In the genomic region with DNA sequence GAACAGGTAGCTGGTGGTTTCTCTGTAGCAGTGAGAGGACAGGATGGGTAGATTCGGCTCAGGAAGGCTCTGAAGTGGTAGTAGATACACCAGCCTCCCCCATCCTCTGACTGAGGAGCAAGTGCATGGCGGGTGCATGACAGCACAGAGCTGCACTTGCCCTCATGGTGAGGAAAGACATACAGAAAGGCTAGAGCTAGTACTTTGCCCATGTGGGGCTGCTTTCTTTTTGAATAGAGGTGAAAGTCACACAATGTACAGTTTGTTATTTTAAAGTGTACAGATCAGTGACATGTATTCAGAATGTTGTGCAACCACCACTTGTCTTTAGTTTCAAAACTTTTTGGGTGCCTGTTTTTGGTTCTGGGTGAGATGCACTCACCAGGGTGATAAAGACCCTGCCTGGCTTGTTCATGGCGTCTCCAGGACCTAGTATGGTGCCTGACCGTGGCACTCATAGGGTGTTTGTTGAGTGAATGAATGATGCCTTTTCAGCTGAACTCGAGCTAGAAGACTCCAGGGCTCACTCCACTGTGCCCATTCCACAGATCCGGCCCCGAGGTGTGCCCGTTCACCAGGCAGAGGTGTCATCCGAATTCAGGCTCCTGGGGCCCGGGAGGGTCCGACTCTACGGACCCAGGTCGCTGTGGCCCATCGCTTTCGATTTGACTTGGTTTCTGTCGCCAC, we compare ENCODE assay signal across 8 cellular contexts. TPM values are rescaled to one million over a fixed set of nuclear protein-coding genes. Genes with fewer than 3 reads are reported as not detected.
A peak's percentile ranks its signal among the peaks of the same experiment; 100 is the strongest.
DNase-seq lines count a peak whose midpoint lies in the region; ATAC-seq, FAIRE-seq and TF ChIP-seq lines count a peak whose summit lies in the region.

No MANE protein-coding gene starts in this region.

- peak; percentile 73 for DNase-seq in GM19238 (ENCODE audit: insufficient read length, low spot score)
- DNase-seq in nephron progenitor cell = no peak
- no peak for DNase-seq in HTR-8/SVneo (ENCODE audit: insufficient read length, low spot score)
- no peak for DNase-seq in SHP77 treated with DMSO at 0.1 percent for 48 hours (lab: John Stamatoyannopoulos, UW)
- DNase-seq in SK-N-DZ (ENCODE audit: low spot score) = no peak
- DNase-seq in NCI-H446 treated with DMSO at 0.1 percent for 48 hours (lab: John Stamatoyannopoulos, UW) = no peak

- H3K27ac Mint-ChIP-seq in nephron progenitor cell = no peak overlapping the region

- H3K27ac ChIP-seq in cingulate gyrus (ENCODE audit: low read depth, low read length) = peak overlapping the region; percentile 69

- no peaks in the 10 kb centered on the region for H3K9me3 Mint-ChIP-seq in nephron progenitor cell

- peak; percentile 46 for ATAC-seq in HG03457 (IDR thresholded peaks at IDR 0.05; ENCODE audit: unreplicated experiment)

- peak overlapping the region; percentile 32 for H3K4me3 Mint-ChIP-seq in nephron progenitor cell

- peaks cover 6% of the 10 kb centered on the region for H3K36me3 Mint-ChIP-seq in nephron progenitor cell (ENCODE audit: low read depth)

- no peak for FAIRE-seq in HTR-8/SVneo (lab: Jason Lieb, UNC)

- peaks cover 3% of the 10 kb centered on the region for H3K27me3 Mint-ChIP-seq in nephron progenitor cell (ENCODE audit: low read depth, poor library complexity)

- no peak for TF ChIP-seq CTCF in nephron progenitor cell (IDR thresholded peaks at IDR 0.05)

- peaks cover 75% of the 10 kb centered on the region for H3K4me1 Mint-ChIP-seq in nephron progenitor cell

RNA-seq across cellular contexts. Expression of gene VAMP5, which starts 0.4 kb away (rescaled TPM):
- not detected in 2 replicates for polyA plus RNA-seq in SK-N-DZ (2014; cell fraction: cytosol; rRNA removed)
- not detected in 2 replicates for polyA plus RNA-seq in SK-N-DZ (2014; cell fraction: nucleus; rRNA removed)

RNA-seq across cellular contexts. Expression of gene VAMP8, which starts 6.4 kb away (rescaled TPM):
- polyA plus RNA-seq in SK-N-DZ (2014; cell fraction: cytosol; rRNA removed) = 2.1 and 4.8 TPM in 2 replicates
- 0.42 and 0.97 TPM in 2 replicates for polyA plus RNA-seq in SK-N-DZ (2014; cell fraction: nucleus; rRNA removed)

RNA-seq across cellular contexts. Expression of gene RNF181, which starts 11.7 kb away (rescaled TPM):
- 200 and 204 TPM in 2 replicates for polyA plus RNA-seq in SK-N-DZ (2014; cell fraction: cytosol; rRNA removed)
- polyA plus RNA-seq in SK-N-DZ (2014; cell fraction: nucleus; rRNA removed) = 162 and 192 TPM in 2 replicates

RNA-seq across cellular contexts. Expression of gene TMEM150A, which starts 18.7 kb away (rescaled TPM):
- polyA plus RNA-seq in SK-N-DZ (2014; cell fraction: cytosol; rRNA removed) = 9.3 and 11.0 TPM in 2 replicates
- polyA plus RNA-seq in SK-N-DZ (2014; cell fraction: nucleus; rRNA removed) = 18.5 and 23.9 TPM in 2 replicates

RNA-seq across cellular contexts. Expression of gene GGCX, which starts 22.5 kb away (rescaled TPM):
- 17.6 and 21.2 TPM in 2 replicates for polyA plus RNA-seq in SK-N-DZ (2014; cell fraction: cytosol; rRNA removed)
- 27.6 and 31.3 TPM in 2 replicates for polyA plus RNA-seq in SK-N-DZ (2014; cell fraction: nucleus; rRNA removed)
